In genomic region chr5:95913663-95914062, GRCh38 we compare ENCODE assay signal across 17 cellular contexts. TPM values are rescaled to one million over a fixed set of nuclear protein-coding genes. Genes with fewer than 3 reads are reported as not detected.
DNase-seq lines count a peak whose midpoint lies in the region; TF ChIP-seq lines count a peak whose summit lies in the region.
"Had no signal": no experiment of that assay in that cellular context is flagged by ENCODE, and none has a peak within 500 bp of the region (broad histone marks: within the 10 kb centered on the region; RNA-seq: fewer than 3 reads in every experiment).

No MANE protein-coding gene starts in this region.

- no peaks in the 10 kb centered on the region for H3K9me2 ChIP-seq in Karpas-422 (replicated peaks; ENCODE audit: insufficient read depth, low read length)

- no peaks in the 10 kb centered on the region for H3K9me3 ChIP-seq in parathyroid adenoma (ENCODE audit: control insufficient read depth, low read length)
- H3K9me3 ChIP-seq in Karpas-422 (ENCODE audit: low read length), result no peaks in the 10 kb centered on the region
- H3K9me3 ChIP-seq in endodermal cell (ENCODE audit: control insufficient read depth, low read length), result no peaks in the 10 kb centered on the region
- H3K9me3 ChIP-seq: BLaER1 had no signal

- H3K4me3 Mint-ChIP-seq in HFFc6 (peak overlapping the region; percentile 62; the same call in 1 of the 2 replicates), endodermal cell (no peak overlapping the region)
- H3K4me3 Mint-ChIP-seq: CD8-positive, alpha-beta memory T cell had no signal

- H4K20me1 ChIP-seq in Karpas-422 (ENCODE audit: insufficient read depth, low read depth, low read length), result no peaks in the 10 kb centered on the region
- H4K20me1 ChIP-seq: BLaER1 had no signal

- TF ChIP-seq CTCF in HFFc6 (IDR thresholded peaks at IDR 0.05) (no peak), parathyroid adenoma (IDR thresholded peaks at IDR 0.05) (no peak), endodermal cell (conservative IDR thresholded peaks at IDR 0.05) (no peak)

- H3K79me2 ChIP-seq in parathyroid adenoma, result no peaks in the 10 kb centered on the region
- H3K79me2 ChIP-seq in Karpas-422 (ENCODE audit: low read length), result no peaks in the 10 kb centered on the region

- H3K27me3 ChIP-seq in parathyroid adenoma (ENCODE audit: control insufficient read depth, insufficient read depth, low read length) (no peaks in the 10 kb centered on the region), Karpas-422 (ENCODE audit: low read length) (no peaks in the 10 kb centered on the region), endodermal cell (ENCODE audit: control insufficient read depth, insufficient read depth, low read length, poor library complexity, severe bottlenecking) (no peaks in the 10 kb centered on the region)
- H3K27me3 ChIP-seq: BLaER1 had no signal

- no peaks in the 10 kb centered on the region for H3K36me3 ChIP-seq in parathyroid adenoma (ENCODE audit: control insufficient read depth, insufficient read depth, low read length)
- no peaks in the 10 kb centered on the region for H3K36me3 ChIP-seq in Karpas-422 (ENCODE audit: insufficient read depth, low read length)
- H3K36me3 ChIP-seq in endodermal cell (ENCODE audit: control insufficient read depth, insufficient read depth, low read length), result peaks cover 65% of the 10 kb centered on the region
- H3K36me3 ChIP-seq: BLaER1 had no signal

- H3K4me1 ChIP-seq in parathyroid adenoma (no peaks in the 10 kb centered on the region), Karpas-422 (ENCODE audit: low read length) (no peaks in the 10 kb centered on the region), endodermal cell (ENCODE audit: control insufficient read depth, insufficient read depth, low read length) (peaks cover 11% of the 10 kb centered on the region)

- peaks cover 43% of the 10 kb centered on the region for H3K27me3 Mint-ChIP-seq in HFFc6 (ENCODE audit: insufficient read depth)
- H3K27me3 Mint-ChIP-seq in endodermal cell (ENCODE audit: insufficient read depth), result no peaks in the 10 kb centered on the region
- H3K27me3 Mint-ChIP-seq: CD8-positive, alpha-beta memory T cell had no signal

- peaks cover 5% of the 10 kb centered on the region; the same call in 1 of the 2 replicates for H3K9me3 Mint-ChIP-seq in HFFc6
- no peaks in the 10 kb centered on the region for H3K9me3 Mint-ChIP-seq in endodermal cell
- H3K9me3 Mint-ChIP-seq: CD8-positive, alpha-beta memory T cell had no signal

- no peak overlapping the region for H3K9ac ChIP-seq in parathyroid adenoma
- no peak overlapping the region for H3K9ac ChIP-seq in Karpas-422 (ENCODE audit: low read length)
- no peak overlapping the region for H3K9ac ChIP-seq in endodermal cell (ENCODE audit: extremely low read depth, low read length, poor library complexity, severe bottlenecking)
- H3K9ac ChIP-seq: BLaER1, KMS-11 had no signal

- peak overlapping the region; percentile 71 for H3K27ac Mint-ChIP-seq in HFFc6
- H3K27ac Mint-ChIP-seq in endodermal cell, result no peak overlapping the region
- H3K27ac Mint-ChIP-seq: CD8-positive, alpha-beta memory T cell had no signal

- H2AFZ ChIP-seq in parathyroid adenoma (no peak overlapping the region), Karpas-422 (ENCODE audit: low read length) (no peak overlapping the region)

- WGBS in endodermal cell (ENCODE audit: insufficient coverage in 1 of 2, insufficient read length in 1 of 2), 2 experiments, result 94 to 95% methylated on average over 4 to 6 of the region's 6 CpGs

- no peak overlapping the region for H3K4me3 ChIP-seq in parathyroid adenoma (ENCODE audit: low read depth, low read length)
- H3K4me3 ChIP-seq in Karpas-422 (ENCODE audit: low read length), result no peak overlapping the region
- H3K4me3 ChIP-seq in endodermal cell (ENCODE audit: low read length), result no peak overlapping the region
- H3K4me3 ChIP-seq: BLaER1 had no signal

- H3K4me1 Mint-ChIP-seq in HFFc6 (ENCODE audit: low read depth), result peaks cover 88% of the 10 kb centered on the region
- H3K4me1 Mint-ChIP-seq in endodermal cell, result peaks cover 41% of the 10 kb centered on the region

- peaks cover 76% of the 10 kb centered on the region for H3K36me3 Mint-ChIP-seq in HFFc6 (ENCODE audit: low read depth)
- H3K36me3 Mint-ChIP-seq in endodermal cell (ENCODE audit: low read depth), result peaks cover 4% of the 10 kb centered on the region

- DNase-seq in NCI-H2171 treated with DMSO at 0.1 percent for 48 hours (lab: John Stamatoyannopoulos, UW) (peak; percentile 25), NCI-H2171 (lab: John Stamatoyannopoulos, UW) (no peak), HFFc6 (no peak), NCI-H69 (lab: John Stamatoyannopoulos, UW) (peak; percentile 58), hypothalamus (lab: John Stamatoyannopoulos, UW) (no peak), Karpas-422 (no peak), endodermal cell (no peak)
- DNase-seq: 8988T; CD8-positive, alpha-beta memory T cell; DMS79; NCI-H1092; NCI-H1694; NCI-H526; SW 1271 had no signal

- H3K27ac ChIP-seq in parathyroid adenoma (no peak overlapping the region), Karpas-422 (ENCODE audit: low read length) (no peak overlapping the region), endodermal cell (ENCODE audit: low read depth, low read length) (no peak overlapping the region)
- H3K27ac ChIP-seq: BLaER1, KMS-11 had no signal

- H3K4me2 ChIP-seq in parathyroid adenoma (ENCODE audit: low read length) (peak overlapping the region; percentile 8), Karpas-422 (ENCODE audit: low read depth, low read length, poor library complexity, severe bottlenecking) (no peak overlapping the region)
- H3K4me2 ChIP-seq: BLaER1, KMS-11 had no signal

RNA-seq across cellular contexts. Expression of gene ELL2, which starts 48.0 kb away (rescaled TPM):
- total RNA-seq in HFFc6 (2021; fragmentation: NEBNext Ultra II Directional; extraction: Animal tissue kit (Norgen Biotek cat#: 25700)), result 100 to 1,000 TPM; 346 to 505 (median 380) TPM
- 0.32 and 0.48 TPM in 2 replicates for total RNA-seq in Karpas-422 (2014; rRNA removed; shearing (Covaris generic); ENCODE audit: low replicate concordance)
- total RNA-seq in endodermal cell, result 10 to 100 TPM; 28.6 to 44.1 TPM
- 16.7 TPM for polyA plus RNA-seq in endodermal cell (2013, experiment 1 of 2)
- 17.0 TPM for polyA plus RNA-seq in endodermal cell (2013, experiment 2 of 2)

Comparison
In these comparisons a context has a peak if more than half of its experiments do, and no peak if none do; other contexts are left out.
1. DNase-seq: peak in NCI-H2171 treated with DMSO at 0.1 percent for 48 hours (single experiment) and NCI-H69 (single experiment); none in NCI-H2171 (single experiment), HFFc6 (single experiment), hypothalamus (0 of 51), Karpas-422 (single experiment) and endodermal cell (single experiment).
2. RNA of gene ELL2, which starts 48.0 kb away (total RNA-seq): 346 to 505 TPM in HFFc6 and 28.6 to 44.1 TPM in endodermal cell; 0.32 to 0.48 TPM in Karpas-422; every median in the first group is over 10 times any median in the second.